ENCODE assay signal across 1 cellular context in the genomic region with DNA sequence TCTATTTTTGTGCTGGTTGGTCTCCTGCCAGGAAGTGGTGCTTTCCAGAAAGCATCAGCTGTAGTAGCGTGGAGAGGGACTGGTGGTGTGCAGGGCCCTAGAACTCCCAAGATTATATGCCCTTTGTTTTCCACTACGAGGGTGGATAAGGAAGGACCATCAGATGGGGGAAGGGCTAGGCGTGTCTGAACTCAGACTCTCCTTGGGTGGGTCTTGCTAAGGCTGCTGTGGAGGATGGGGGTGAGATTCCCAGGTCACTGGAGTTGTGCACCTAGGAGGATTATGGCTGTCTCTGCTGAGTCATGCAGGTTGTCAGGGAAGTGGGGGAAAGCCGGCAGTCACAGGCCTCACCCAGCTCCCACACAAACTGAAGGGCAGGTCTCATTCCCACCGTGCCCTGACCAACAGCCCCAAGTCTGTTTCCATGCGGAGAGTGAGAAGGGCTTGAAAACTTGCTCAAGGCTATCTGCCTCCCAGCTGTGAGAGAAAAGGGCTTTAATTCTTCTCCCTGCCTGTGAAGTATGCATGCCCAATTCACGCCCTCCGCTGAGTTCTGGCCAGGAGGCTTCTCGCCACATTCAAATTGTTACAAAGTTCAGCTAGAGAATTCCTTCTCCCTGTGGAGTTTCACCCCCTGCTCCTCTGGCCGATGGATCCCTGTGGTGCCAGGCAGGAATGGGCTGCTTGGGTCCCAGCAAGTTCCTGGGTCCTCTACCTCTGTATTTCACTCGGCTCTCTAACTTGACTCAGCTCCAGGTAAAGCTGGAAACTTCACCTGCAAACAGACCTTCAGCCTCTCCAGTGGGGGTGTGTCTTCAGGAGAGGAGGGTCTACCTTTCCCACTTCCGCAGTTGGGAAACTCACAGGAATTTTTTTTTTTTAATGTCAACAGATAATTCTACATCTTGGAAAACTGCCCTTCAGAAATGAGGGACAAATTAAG.
TF ChIP-seq lines count a peak whose summit lies in the region.

No MANE protein-coding gene starts in this region.

TF ChIP-seq in K562, 482 proteins besides CTCF, POLR2A, EP300 and RAD21:
- TF ChIP-seq MAFG (tag; conservative IDR thresholded peaks at IDR 0.05) (peak; percentile 27; the same call in 1 of the 2 replicates), NFE2 (IDR thresholded peaks at IDR 0.05; ENCODE audit: low read depth) (peak; percentile 49), ZNF316 (IDR thresholded peaks at IDR 0.05) (peak; percentile 18; the same call in 1 of the 2 replicates), C11orf30 (IDR thresholded peaks at IDR 0.05; ENCODE audit: low read depth) (peak; percentile 38; the same call in 1 of the 2 replicates)
- TF ChIP-seq, protein P1, sequence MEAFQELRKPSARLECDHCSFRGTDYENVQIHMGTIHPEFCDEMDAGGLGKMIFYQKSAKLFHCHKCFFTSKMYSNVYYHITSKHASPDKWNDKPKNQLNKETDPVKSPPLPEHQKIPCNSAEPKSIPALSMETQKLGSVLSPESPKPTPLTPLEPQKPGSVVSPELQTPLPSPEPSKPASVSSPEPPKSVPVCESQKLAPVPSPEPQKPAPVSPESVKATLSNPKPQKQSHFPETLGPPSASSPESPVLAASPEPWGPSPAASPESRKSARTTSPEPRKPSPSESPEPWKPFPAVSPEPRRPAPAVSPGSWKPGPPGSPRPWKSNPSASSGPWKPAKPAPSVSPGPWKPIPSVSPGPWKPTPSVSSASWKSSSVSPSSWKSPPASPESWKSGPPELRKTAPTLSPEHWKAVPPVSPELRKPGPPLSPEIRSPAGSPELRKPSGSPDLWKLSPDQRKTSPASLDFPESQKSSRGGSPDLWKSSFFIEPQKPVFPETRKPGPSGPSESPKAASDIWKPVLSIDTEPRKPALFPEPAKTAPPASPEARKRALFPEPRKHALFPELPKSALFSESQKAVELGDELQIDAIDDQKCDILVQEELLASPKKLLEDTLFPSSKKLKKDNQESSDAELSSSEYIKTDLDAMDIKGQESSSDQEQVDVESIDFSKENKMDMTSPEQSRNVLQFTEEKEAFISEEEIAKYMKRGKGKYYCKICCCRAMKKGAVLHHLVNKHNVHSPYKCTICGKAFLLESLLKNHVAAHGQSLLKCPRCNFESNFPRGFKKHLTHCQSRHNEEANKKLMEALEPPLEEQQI (IDR thresholded peaks at IDR 0.05), result no peak
